1 cellular context compared by ENCODE assay signal in the genomic region with DNA sequence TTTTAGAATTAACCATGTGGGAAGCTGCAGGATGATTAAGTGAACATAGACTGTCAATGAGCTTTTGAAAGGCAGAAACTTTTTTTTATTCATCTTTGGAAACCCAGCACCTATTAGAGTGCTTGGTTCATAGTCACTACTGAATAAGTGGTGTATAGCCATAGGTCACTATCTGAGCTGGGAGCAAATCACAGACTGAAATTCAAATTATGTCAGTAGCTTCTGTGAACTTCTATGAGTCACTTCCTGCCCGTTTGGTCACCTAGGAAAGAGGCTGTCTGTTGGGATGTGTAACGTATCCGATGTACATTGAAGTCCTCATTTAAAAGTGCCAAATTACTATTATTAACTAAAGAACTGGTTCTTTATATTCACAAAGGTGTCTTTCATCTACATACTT.
TF ChIP-seq lines count a peak whose summit lies in the region.

No MANE protein-coding gene starts in this region.

TF ChIP-seq in IMR-90, 13 proteins besides CTCF, POLR2A, EP300 and RAD21:
- TF ChIP-seq CHD1 (IDR thresholded peaks at IDR 0.05; ENCODE audit: low read depth, low read length) (no peak), NFE2L2 (IDR thresholded peaks at IDR 0.05; ENCODE audit: low read depth, low read length) (no peak), BHLHE40 (IDR thresholded peaks at IDR 0.05; ENCODE audit: low read depth, low read length) (no peak), RCOR1 (IDR thresholded peaks at IDR 0.05; ENCODE audit: insufficient replicate concordance, low read length) (no peak)
